ENCODE assay signal across 19 cellular contexts in genomic region chr5:171649002-171649401, GRCh38.
DNase-seq lines count a peak whose midpoint lies in the region; ATAC-seq, FAIRE-seq and TF ChIP-seq lines count a peak whose summit lies in the region.
"Had no signal": no experiment of that assay in that cellular context is flagged by ENCODE, and none has a peak within 500 bp of the region (broad histone marks: within the 10 kb centered on the region; RNA-seq: fewer than 3 reads in every experiment).

No MANE protein-coding gene starts in this region.

- no peak for TF ChIP-seq POLR2A in GM12891 (IDR thresholded peaks at IDR 0.05; ENCODE audit: low read depth, low read length)

- peaks cover 40% of the 10 kb centered on the region for H3K4me1 Mint-ChIP-seq in WTC11

- H3K9me3 Mint-ChIP-seq in WTC11 = peaks cover 8% of the 10 kb centered on the region

- POLR2A ChIA-PET in WTC11 (lab: Charles Lee) = no interaction called here

- CTCF ChIA-PET in WTC11 (lab: Charles Lee) = interaction anchor here (1.3 kb wide), 1 partner anchor 31 kb away, joined by 4 read pairs; no protein-coding TSS in a partner anchor

- H3K36me3 Mint-ChIP-seq in WTC11 = peaks cover 6% of the 10 kb centered on the region; the same call in 1 of the 2 replicates

- peak; percentile 12 for DNase-seq in DMS53 (lab: John Stamatoyannopoulos, UW)
- no peak for DNase-seq in DMS53 treated with DMSO at 0.1 percent for 48 hours (lab: John Stamatoyannopoulos, UW; ENCODE audit: unreplicated experiment)
- DNase-seq in WTC11 (ENCODE audit: low spot score) = no peak
- peak; percentile 80 for DNase-seq in fibroblast of gingiva (ENCODE audit: low read depth)
- no peak for DNase-seq in AG20443 (ENCODE audit: low spot score)
- DNase-seq in NCI-H187 (lab: John Stamatoyannopoulos, UW) = no peak
- no peak for DNase-seq in NCI-H2196 treated with DMSO at 0.1 percent for 48 hours (lab: John Stamatoyannopoulos, UW; ENCODE audit: unreplicated experiment)
- DNase-seq in GM12891 (ENCODE audit: insufficient read length, low spot score) = no peak
- DNase-seq: 8988T, C1 segment of cervical spinal cord, HCEC 1CT, NCI-H1436, NCI-H2081, NCI-H2227 treated with DMSO at 0.1 percent for 48 hours, NCI-H524, Peyer's patch, SHP77 treated with DMSO at 0.1 percent for 48 hours, T-helper 17 cell had no signal

- ATAC-seq in WTC11 = peak; percentile 50
- ATAC-seq: T-helper 17 cell had no signal

- H3K4me3 Mint-ChIP-seq in WTC11 = no peak overlapping the region
- H3K4me3 Mint-ChIP-seq: T-helper 17 cell had no signal

- no peak for FAIRE-seq in GM12891 (lab: Jason Lieb, UNC)
- FAIRE-seq: HTR-8/SVneo had no signal

- H3K27ac Mint-ChIP-seq in WTC11 = no peak overlapping the region
- H3K27ac Mint-ChIP-seq: T-helper 17 cell had no signal

- no peak for TF ChIP-seq CTCF in WTC11 (IDR thresholded peaks at IDR 0.05)

- no peaks in the 10 kb centered on the region for H3K27me3 Mint-ChIP-seq in WTC11 (ENCODE audit: low read depth)

TF ChIP-seq in WTC11, 78 proteins besides CTCF, POLR2A, EP300 and RAD21 (continues in another document):
- TF ChIP-seq PREB (CRISPR knock-in tag; IDR thresholded peaks at IDR 0.05; ENCODE audit: borderline replicate concordance) (no peak), ELF4 (CRISPR knock-in tag; IDR thresholded peaks at IDR 0.05; ENCODE audit: low read depth) (no peak), MAX (CRISPR knock-in tag; IDR thresholded peaks at IDR 0.05) (no peak), OVOL2 (CRISPR knock-in tag; IDR thresholded peaks at IDR 0.05; ENCODE audit: borderline replicate concordance) (no peak), FOXK1 (CRISPR knock-in tag; IDR thresholded peaks at IDR 0.05) (no peak), ARID4B (CRISPR knock-in tag; IDR thresholded peaks at IDR 0.05; ENCODE audit: borderline replicate concordance) (no peak)

TF ChIP-seq in GM12891, 5 proteins besides CTCF, POLR2A, EP300 and RAD21:
- TF ChIP-seq PAX5 (IDR thresholded peaks at IDR 0.05; ENCODE audit: insufficient read depth, low read length, severe bottlenecking) (no peak), POU2F2 (IDR thresholded peaks at IDR 0.05; ENCODE audit: low read depth, low read length) (no peak), SPI1 (IDR thresholded peaks at IDR 0.05; ENCODE audit: low read depth, low read length) (no peak), POLR2AphosphoS5 (IDR thresholded peaks at IDR 0.05; ENCODE audit: low read depth, low read length) (no peak), TAF1 (IDR thresholded peaks at IDR 0.05; ENCODE audit: low read depth, low read length) (no peak)

Comparison
In these comparisons a context has a peak if more than half of its experiments do, and no peak if none do; other contexts are left out.
1. DNase-seq: peak in DMS53 (single experiment) and fibroblast of gingiva (single experiment); none in DMS53 treated with DMSO at 0.1 percent for 48 hours (single experiment), WTC11 (single experiment), AG20443 (single experiment), NCI-H187 (0 of 2), NCI-H2196 treated with DMSO at 0.1 percent for 48 hours (single experiment) and GM12891 (single experiment).